16 cellular contexts compared by ENCODE assay signal in genomic region chr3:61903074-61903473, GRCh38.
DNase-seq lines count a peak whose midpoint lies in the region; ATAC-seq and TF ChIP-seq lines count a peak whose summit lies in the region.
"Had no signal": no experiment of that assay in that cellular context is flagged by ENCODE, and none has a peak within 500 bp of the region (broad histone marks: within the 10 kb centered on the region; RNA-seq: fewer than 3 reads in every experiment).

No MANE protein-coding gene starts in this region.

- DNase-seq in H9 (no peak), WTC11 (ENCODE audit: low spot score) (no peak)
- no peak for DNase-seq in activated T-cell treated with anti-CD3 and anti-CD28 coated beads, Interleukin-2, amount 50 U/mL, for 72 hours
- DNase-seq: CD8-positive, alpha-beta memory T cell; NCI-H1436; NCI-H2081 treated with DMSO at 0.1 percent for 48 hours; NCI-H510A treated with DMSO at 0.1 percent for 48 hours; PC-3; T-helper 1 cell had no signal

- no peak overlapping the region for H3K23ac ChIP-seq in H9 (ENCODE audit: insufficient read length, low read depth, low read length)

- no peaks in the 10 kb centered on the region for H3K27me3 ChIP-seq in BLaER1 treated with 17β-estradiol and CSF1 and Interleukin-3, amounts not matched to agents 10 nM and 100 nM
- no peaks in the 10 kb centered on the region for H3K27me3 ChIP-seq in H9 (ENCODE audit: insufficient read depth, low read length)

- H3K27me3 Mint-ChIP-seq in H9 (ENCODE audit: low read depth) (no peaks in the 10 kb centered on the region; the same call in 1 of the 2 replicates), WTC11 (ENCODE audit: low read depth) (no peaks in the 10 kb centered on the region), nephron (ENCODE audit: low read depth) (no peaks in the 10 kb centered on the region)
- H3K27me3 Mint-ChIP-seq in activated T-cell treated with anti-CD3 and anti-CD28 coated beads, Interleukin-2, amount 50 U/mL, for 72 hours (ENCODE audit: low read depth), result peaks cover 12% of the 10 kb centered on the region

- no peak overlapping the region for H2BK120ac ChIP-seq in H9 (ENCODE audit: low read depth, low read length, poor library complexity, severe bottlenecking)

- TF ChIP-seq CTCF in H9 (conservative IDR thresholded peaks at IDR 0.05), result no peak
- no peak for TF ChIP-seq CTCF in WTC11 (IDR thresholded peaks at IDR 0.05)
- no peak for TF ChIP-seq CTCF in nephron (IDR thresholded peaks at IDR 0.05; ENCODE audit: unreplicated experiment in 3 of 3)

- peaks cover 14% of the 10 kb centered on the region for H3K79me2 ChIP-seq in H9 (ENCODE audit: insufficient read depth, low read length)

- H3T11ph ChIP-seq in H9 (ENCODE audit: low read length), result no peak overlapping the region

- peak; percentile 47 for ATAC-seq in WTC11
- no peak for ATAC-seq in HG02973 (IDR thresholded peaks at IDR 0.05; ENCODE audit: unreplicated experiment)
- no peak for ATAC-seq in GM18511 (IDR thresholded peaks at IDR 0.05; ENCODE audit: unreplicated experiment)
- no peak for ATAC-seq in activated T-cell treated with anti-CD3 and anti-CD28 coated beads, Interleukin-2, amount 50 U/mL, for 72 hours (replicated peaks in 1 of 2)
- ATAC-seq: PC-3 had no signal

- no peak overlapping the region for H2BK12ac ChIP-seq in H9 (ENCODE audit: insufficient read length, low read depth, low read length)

- H3K4me1 Mint-ChIP-seq in H9, result peaks cover 54 to 57% of the 10 kb centered on the region in 2 experiments
- H3K4me1 Mint-ChIP-seq in WTC11, result peaks cover 76% of the 10 kb centered on the region
- peaks cover 37% of the 10 kb centered on the region for H3K4me1 Mint-ChIP-seq in nephron
- H3K4me1 Mint-ChIP-seq in activated T-cell treated with anti-CD3 and anti-CD28 coated beads, Interleukin-2, amount 50 U/mL, for 72 hours (ENCODE audit: low read depth), result no peaks in the 10 kb centered on the region
- H3K4me1 Mint-ChIP-seq: B cell; CD8-positive, alpha-beta memory T cell had no signal

- H3K27ac Mint-ChIP-seq in H9, result peak overlapping the region; percentile 13 to 87 (median 37); a peak in 6 of 7 replicates
- peak overlapping the region; percentile 39 for H3K27ac Mint-ChIP-seq in WTC11
- peak overlapping the region; percentile 4 to 17 (median 7) for H3K27ac Mint-ChIP-seq in nephron
- H3K27ac Mint-ChIP-seq in activated T-cell treated with anti-CD3 and anti-CD28 coated beads, Interleukin-2, amount 50 U/mL, for 72 hours, result no peak overlapping the region
- H3K27ac Mint-ChIP-seq: B cell; CD8-positive, alpha-beta memory T cell had no signal

- no peak overlapping the region for H4K8ac ChIP-seq in H9 (replicated peaks; ENCODE audit: insufficient read length, low read depth, low read length)

- H3K27ac ChIP-seq in BLaER1 treated with 17β-estradiol and CSF1 and Interleukin-3, amounts not matched to agents 10 nM and 100 nM, result peak overlapping the region in 10 of 11 experiments; percentile 5 to 78 (median 58); a peak in 17 of 22 replicates
- H3K27ac ChIP-seq in H9 (ENCODE audit: insufficient read length, low read depth, low read length), result no peak overlapping the region
- H3K27ac ChIP-seq: SK-N-MC had no signal

- H3K9me3 ChIP-seq in BLaER1 treated with 17β-estradiol and CSF1 and Interleukin-3, amounts not matched to agents 10 nM and 100 nM (replicated peaks in 1 of 11), result no peaks in the 10 kb centered on the region
- H3K9me3 ChIP-seq in H9 (ENCODE audit: control insufficient read depth, low read depth, low read length), result no peaks in the 10 kb centered on the region
- H3K9me3 ChIP-seq: HAP-1 had no signal

- peak overlapping the region; percentile 52 to 73 (median 69); a peak in 20 of 22 replicates for H3K4me2 ChIP-seq in BLaER1 treated with 17β-estradiol and CSF1 and Interleukin-3, amounts not matched to agents 10 nM and 100 nM
- no peak overlapping the region for H3K4me2 ChIP-seq in H9 (ENCODE audit: insufficient read depth, insufficient read length, low read length)

- WGBS in H9 (ENCODE audit: extremely low coverage, insufficient read length, low lambda C conversion rate), result no CpG with 5 or more reads among the region's 9 CpGs

- H2AFZ ChIP-seq in H9 (ENCODE audit: low read length), result no peak overlapping the region

- POLR2A ChIA-PET in WTC11 (lab: Charles Lee), result no interaction called here

- H3K36me3 Mint-ChIP-seq in H9 (ENCODE audit: insufficient read depth in 1 of 3, low read depth in 3 of 3), result no peaks in the 10 kb centered on the region
- H3K36me3 Mint-ChIP-seq in WTC11, result no peaks in the 10 kb centered on the region
- H3K36me3 Mint-ChIP-seq in nephron (ENCODE audit: low read depth), result no peaks in the 10 kb centered on the region
- no peaks in the 10 kb centered on the region for H3K36me3 Mint-ChIP-seq in activated T-cell treated with anti-CD3 and anti-CD28 coated beads, Interleukin-2, amount 50 U/mL, for 72 hours (ENCODE audit: insufficient read depth in 2 of 2)
- H3K36me3 Mint-ChIP-seq: CD8-positive, alpha-beta memory T cell had no signal

- H4K5ac ChIP-seq in H9 (ENCODE audit: insufficient read length, low read depth, low read length), result no peak overlapping the region

- no peak overlapping the region for H3K18ac ChIP-seq in H9 (ENCODE audit: insufficient read length, low read depth, low read length)

- no peak overlapping the region for H3K14ac ChIP-seq in H9 (ENCODE audit: insufficient read depth, low read length)

- H3K4me3 Mint-ChIP-seq in H9 (no peak overlapping the region), WTC11 (no peak overlapping the region), nephron (no peak overlapping the region)
- H3K4me3 Mint-ChIP-seq in activated T-cell treated with anti-CD3 and anti-CD28 coated beads, Interleukin-2, amount 50 U/mL, for 72 hours, result no peak overlapping the region
- H3K4me3 Mint-ChIP-seq: B cell; CD8-positive, alpha-beta memory T cell had no signal

- no peak overlapping the region for H2BK20ac ChIP-seq in H9 (ENCODE audit: low read depth, low read length, poor library complexity, severe bottlenecking)

- no peak overlapping the region for H2BK5ac ChIP-seq in H9 (ENCODE audit: insufficient read length, low read length)

- H2BK15ac ChIP-seq in H9 (ENCODE audit: low read depth, low read length), result no peak overlapping the region

- no peak overlapping the region for H3K4me3 ChIP-seq in BLaER1 treated with 17β-estradiol and CSF1 and Interleukin-3, amounts not matched to agents 10 nM and 100 nM
- H3K4me3 ChIP-seq: HAP-1, SK-N-MC had no signal

- H4K20me1 ChIP-seq in BLaER1 treated with 17β-estradiol and CSF1 and Interleukin-3, amounts not matched to agents 10 nM and 100 nM, result peaks cover 0 to 8% (median 0%) of the 10 kb centered on the region in 11 experiments; a peak in 3 of 22 replicates
- H4K20me1 ChIP-seq in H9 (ENCODE audit: control insufficient read depth, insufficient read depth, insufficient read length), result no peaks in the 10 kb centered on the region

- H3K23me2 ChIP-seq in H9 (ENCODE audit: insufficient read length, low read depth, low read length, poor library complexity, severe bottlenecking), result no peaks in the 10 kb centered on the region

- no peak overlapping the region for H4K91ac ChIP-seq in H9 (ENCODE audit: insufficient read length, low read depth, low read length)

- H3K4me1 ChIP-seq in BLaER1 treated with 17β-estradiol and CSF1 and Interleukin-3, amounts not matched to agents 10 nM and 100 nM, result peaks cover 29 to 54% (median 34%) of the 10 kb centered on the region in 10 experiments
- H3K4me1 ChIP-seq in H9 (ENCODE audit: insufficient read depth, low read length), result peaks cover 21% of the 10 kb centered on the region; the same call in 1 of the 2 replicates
- H3K4me1 ChIP-seq: HAP-1 had no signal

- H3K79me1 ChIP-seq in H9 (ENCODE audit: insufficient read depth, low read depth, low read length, poor library complexity, severe bottlenecking), result peaks cover 6% of the 10 kb centered on the region

- no peak overlapping the region for H3K56ac ChIP-seq in H9 (ENCODE audit: insufficient read length, low read depth, low read length)

- H3K9me3 Mint-ChIP-seq in H9 (no peaks in the 10 kb centered on the region), WTC11 (no peaks in the 10 kb centered on the region), nephron (no peaks in the 10 kb centered on the region)
- H3K9me3 Mint-ChIP-seq in activated T-cell treated with anti-CD3 and anti-CD28 coated beads, Interleukin-2, amount 50 U/mL, for 72 hours, result no peaks in the 10 kb centered on the region

- no peak overlapping the region for H2AK5ac ChIP-seq in H9 (ENCODE audit: insufficient read length, low read length)

- no peaks in the 10 kb centered on the region for H3K36me3 ChIP-seq in BLaER1 treated with 17β-estradiol and CSF1 and Interleukin-3, amounts not matched to agents 10 nM and 100 nM
- H3K36me3 ChIP-seq: HAP-1 had no signal

- H3K4ac ChIP-seq in H9 (ENCODE audit: low read depth, low read length), result no peak overlapping the region

- CTCF ChIA-PET in WTC11 (lab: Charles Lee), result interaction anchor here (1.3 to 1.8 kb wide), 2 partner anchors 31 to 33 kb away, joined by 3 to 6 read pairs; no protein-coding TSS in a partner anchor

- peak overlapping the region in 1 of 11 experiments; percentile 5; a peak in 3 of 22 replicates for H3K9ac ChIP-seq in BLaER1 treated with 17β-estradiol and CSF1 and Interleukin-3, amounts not matched to agents 10 nM and 100 nM
- no peak overlapping the region for H3K9ac ChIP-seq in H9 (ENCODE audit: extremely low read depth, insufficient read length, low read length)

TF ChIP-seq in WTC11, 78 proteins besides CTCF, POLR2A, EP300 and RAD21 (continues in another document):
- TF ChIP-seq USF2 (CRISPR knock-in tag; IDR thresholded peaks at IDR 0.05), result peak; percentile 40
